In genomic region chr5:1551913-1552312, GRCh38 we compare ENCODE assay signal across 18 cellular contexts. TPM values are rescaled to one million over a fixed set of nuclear protein-coding genes. Genes with fewer than 3 reads are reported as not detected.
DNase-seq lines count a peak whose midpoint lies in the region; ATAC-seq, FAIRE-seq and TF ChIP-seq lines count a peak whose summit lies in the region.
"Had no signal": no experiment of that assay in that cellular context is flagged by ENCODE, and none has a peak within 500 bp of the region (broad histone marks: within the 10 kb centered on the region; RNA-seq: fewer than 3 reads in every experiment).

No MANE protein-coding gene starts in this region.

- BruUV-seq in HepG2 (replicated peaks; lab: Mats Ljungman, UMichigan) (no TSS peak), Caco-2 (replicated peaks; lab: Mats Ljungman, UMichigan) (no TSS peak)

- POLR2A ChIA-PET in HepG2 (lab: Yijun Ruan, JAX) (no interaction called here), RWPE1 (lab: Yijun Ruan, JAX; ENCODE audit: low non-redundant PET) (no interaction called here), Caco-2 (lab: Charles Lee) (no interaction called here)

- H3K9me3 ChIP-seq in right lobe of liver (no peaks in the 10 kb centered on the region), HepG2 (ENCODE audit: low read length) (no peaks in the 10 kb centered on the region), osteoblast (ENCODE audit: low read depth, low read length) (no peaks in the 10 kb centered on the region), gastroesophageal sphincter (no peaks in the 10 kb centered on the region), Caco-2 (no peaks in the 10 kb centered on the region)
- H3K9me3 ChIP-seq: body of pancreas, tibial nerve had no signal

- no peak overlapping the region for H3K4me3 Mint-ChIP-seq in Caco-2 (ENCODE audit: unreplicated experiment)
- H3K4me3 Mint-ChIP-seq: activated naive CD8-positive, alpha-beta T cell treated with anti-CD3 and anti-CD28 coated beads for 36 hours; activated T-cell treated with anti-CD3 and anti-CD28 coated beads, Interleukin-2, amount 50 U/mL, for 72 hours; CD8-positive, alpha-beta T cell; dendritic cell treated with granulocyte-macrophage colony-stimulating factor and Interleukin-4, amounts not matched to agents 40 ng/mL and 50 ng/mL, for 4 days; GM23338; T-cell had no signal

- FAIRE-seq in HepG2 (lab: Jason Lieb, UNC) = no peak

- H3K79me2 ChIP-seq in HepG2 (ENCODE audit: insufficient read depth, low read length) = no peaks in the 10 kb centered on the region
- H3K79me2 ChIP-seq in osteoblast (ENCODE audit: insufficient read depth, low read length) = no peaks in the 10 kb centered on the region

- TF ChIP-seq RAD21 in HepG2 (CRISPR knock-in tag; IDR thresholded peaks at IDR 0.05) = no peak

- in situ Hi-C loops in HepG2 (cut with HindIII; ENCODE audit: extremely low pct_ligation_motif_present, low pct_unique_long_range_greater_than_20kb) = no loop called here

- H3K4me1 ChIP-seq in right lobe of liver (no peaks in the 10 kb centered on the region), HepG2 (ENCODE audit: insufficient read depth, low read length) (peaks cover 73% of the 10 kb centered on the region), osteoblast (ENCODE audit: insufficient read depth, low read length) (peaks cover 19% of the 10 kb centered on the region), gastroesophageal sphincter (peaks cover 0 to 12% (median 4%) of the 10 kb centered on the region in 3 donors), Caco-2 (no peaks in the 10 kb centered on the region)

- no peak for TF ChIP-seq CTCF in right lobe of liver (IDR thresholded peaks at IDR 0.05)
- no peak for TF ChIP-seq CTCF in HepG2 (CRISPR knock-in tag; IDR thresholded peaks at IDR 0.05)
- no peak for TF ChIP-seq CTCF in dorsolateral prefrontal cortex (IDR thresholded peaks at IDR 0.05 in 54 of 56, conservative IDR thresholded peaks at IDR 0.05 in 2 of 56; ENCODE audit: low read depth in 1 of 56, partially characterized antibody in 56 of 56)
- TF ChIP-seq CTCF in osteoblast (IDR thresholded peaks at IDR 0.05; ENCODE audit: extremely low read depth, low read depth, low read length) = no peak
- TF ChIP-seq CTCF in RWPE1 (conservative IDR thresholded peaks at IDR 0.05; ENCODE audit: low read depth) = no peak
- no peak for TF ChIP-seq CTCF in gastroesophageal sphincter (IDR thresholded peaks at IDR 0.05)
- TF ChIP-seq CTCF in Caco-2 (IDR thresholded peaks at IDR 0.05; ENCODE audit: insufficient read depth in 1 of 2, low read depth in 1 of 2, low read length in 1 of 2, severe bottlenecking in 1 of 2, unreplicated experiment in 1 of 2) = no peak

- no peaks in the 10 kb centered on the region for H3K4me1 Mint-ChIP-seq in Caco-2 (ENCODE audit: low read depth, unreplicated experiment)
- H3K4me1 Mint-ChIP-seq: activated naive CD8-positive, alpha-beta T cell treated with anti-CD3 and anti-CD28 coated beads for 36 hours; T-cell had no signal

- H3K27ac ChIP-seq in right lobe of liver (no peak overlapping the region), HepG2 (ENCODE audit: extremely low read length, insufficient read depth, low read length) (no peak overlapping the region), dorsolateral prefrontal cortex (peak overlapping the region in 29 of 59 donors; percentile 21 to 82 (median 66)), osteoblast (ENCODE audit: low read depth, low read length) (no peak overlapping the region), RWPE1 (no peak overlapping the region), gastroesophageal sphincter (no peak overlapping the region)
- H3K27ac ChIP-seq: body of pancreas, epithelial cell of prostate had no signal

- no peaks in the 10 kb centered on the region for H4K20me1 ChIP-seq in HepG2 (ENCODE audit: insufficient read depth, low read length)
- peaks cover 17% of the 10 kb centered on the region for H4K20me1 ChIP-seq in osteoblast (ENCODE audit: insufficient read depth, low read length)

- CTCF ChIA-PET in HepG2 (lab: Yijun Ruan, JAX; ENCODE audit: low intra/inter-chr PET ratio, low total read pairs) = no interaction called here
- CTCF ChIA-PET in RWPE1 (lab: Yijun Ruan, JAX) = no interaction called here
- CTCF ChIA-PET in Caco-2 (lab: Charles Lee) = no interaction called here

- no peaks in the 10 kb centered on the region for H3K27me3 Mint-ChIP-seq in Caco-2 (ENCODE audit: insufficient read depth, unreplicated experiment)
- H3K27me3 Mint-ChIP-seq: activated naive CD8-positive, alpha-beta T cell treated with anti-CD3 and anti-CD28 coated beads for 36 hours had no signal

- no peak overlapping the region for H3K9ac ChIP-seq in HepG2 (ENCODE audit: insufficient read depth, low read depth, low read length)

- peak in 2 of 3 donors; percentile 2 to 32 for DNase-seq in right lobe of liver
- no peak for DNase-seq in HepG2 (ENCODE audit: low spot score)
- peak in 3 of 10 donors; percentile 9 to 32 (median 30) for DNase-seq in dorsolateral prefrontal cortex
- peak; percentile 41 for DNase-seq in osteoblast (ENCODE audit: insufficient read length, low spot score, missing footprints)
- no peak for DNase-seq in RWPE1 (ENCODE audit: low spot score)
- DNase-seq in Caco-2 = no peak
- DNase-seq: activated CD4-positive, alpha-beta T cell treated with anti-CD3 and anti-CD28 coated beads, Interleukin-2, amount 50 U/mL, for 1 hour; activated naive CD8-positive, alpha-beta T cell treated with anti-CD3 and anti-CD28 coated beads for 36 hours; activated T-cell treated with anti-CD3 and anti-CD28 coated beads, Interleukin-2, amount 50 U/mL, for 72 hours; body of pancreas; T-cell had no signal

- no peaks in the 10 kb centered on the region for H3K36me3 Mint-ChIP-seq in Caco-2 (ENCODE audit: insufficient read depth, unreplicated experiment)
- H3K36me3 Mint-ChIP-seq: activated naive CD8-positive, alpha-beta T cell treated with anti-CD3 and anti-CD28 coated beads for 36 hours; CD8-positive, alpha-beta T cell; T-cell had no signal

- H2AFZ ChIP-seq in HepG2 (ENCODE audit: low read length) (no peak overlapping the region), osteoblast (ENCODE audit: low read length) (no peak overlapping the region)

- H3K27ac Mint-ChIP-seq in Caco-2 (ENCODE audit: unreplicated experiment) = no peak overlapping the region
- H3K27ac Mint-ChIP-seq: activated naive CD8-positive, alpha-beta T cell treated with anti-CD3 and anti-CD28 coated beads for 36 hours; activated T-cell treated with anti-CD3 and anti-CD28 coated beads, Interleukin-2, amount 50 U/mL, for 72 hours; CD8-positive, alpha-beta T cell; dendritic cell treated with granulocyte-macrophage colony-stimulating factor and Interleukin-4, amounts not matched to agents 40 ng/mL and 50 ng/mL, for 4 days; GM23338; T-cell had no signal

- TF ChIP-seq POLR2A in right lobe of liver (IDR thresholded peaks at IDR 0.05) = no peak
- no peak for TF ChIP-seq POLR2A in HepG2 (IDR thresholded peaks at IDR 0.05; ENCODE audit: insufficient read depth in 1 of 2, low read depth in 2 of 2, low read length in 2 of 2)
- TF ChIP-seq POLR2A in gastroesophageal sphincter (IDR thresholded peaks at IDR 0.05) = no peak

- no peaks in the 10 kb centered on the region for H3K27me3 ChIP-seq in right lobe of liver
- no peaks in the 10 kb centered on the region for H3K27me3 ChIP-seq in HepG2 (ENCODE audit: control insufficient read depth in 1 of 2, insufficient read depth in 2 of 2, low read length in 2 of 2)
- H3K27me3 ChIP-seq in dorsolateral prefrontal cortex = peaks cover 0 to 52% (median 4%) of the 10 kb centered on the region in 45 donors
- peaks cover 78% of the 10 kb centered on the region for H3K27me3 ChIP-seq in osteoblast (ENCODE audit: insufficient read depth, low read length)
- peaks cover 51% of the 10 kb centered on the region for H3K27me3 ChIP-seq in gastroesophageal sphincter
- H3K27me3 ChIP-seq in Caco-2 (replicated peaks; ENCODE audit: control insufficient read depth, insufficient read depth, low read length) = no peaks in the 10 kb centered on the region
- H3K27me3 ChIP-seq: body of pancreas had no signal

- ATAC-seq in right lobe of liver (no peak), HepG2 (no peak), HG02973 (IDR thresholded peaks at IDR 0.05; ENCODE audit: unreplicated experiment) (no peak), gastroesophageal sphincter (no peak)
- ATAC-seq: activated T-cell treated with anti-CD3 and anti-CD28 coated beads, Interleukin-2, amount 50 U/mL, for 72 hours; CD8-positive, alpha-beta T cell; T-cell had no signal

- TF ChIP-seq EP300 in HepG2 (IDR thresholded peaks at IDR 0.05; ENCODE audit: low read depth in 2 of 2, low read length in 2 of 2) (no peak), HepG2 (CRISPR knock-in tag; IDR thresholded peaks at IDR 0.05; ENCODE audit: borderline replicate concordance) (no peak), gastroesophageal sphincter (IDR thresholded peaks at IDR 0.05) (no peak)

- no peaks in the 10 kb centered on the region for H3K9me3 Mint-ChIP-seq in Caco-2 (ENCODE audit: unreplicated experiment)
- H3K9me3 Mint-ChIP-seq: activated naive CD8-positive, alpha-beta T cell treated with anti-CD3 and anti-CD28 coated beads for 36 hours; activated T-cell treated with anti-CD3 and anti-CD28 coated beads, Interleukin-2, amount 50 U/mL, for 72 hours; CD8-positive, alpha-beta T cell; dendritic cell treated with granulocyte-macrophage colony-stimulating factor and Interleukin-4, amounts not matched to agents 40 ng/mL and 50 ng/mL, for 4 days; GM23338; T-cell had no signal

- H3K36me3 ChIP-seq in right lobe of liver (no peaks in the 10 kb centered on the region), HepG2 (replicated peaks in 1 of 2; ENCODE audit: control insufficient read depth in 1 of 2, insufficient read depth in 2 of 2, low read length in 2 of 2) (no peaks in the 10 kb centered on the region), osteoblast (ENCODE audit: insufficient read depth, low read length) (no peaks in the 10 kb centered on the region), gastroesophageal sphincter (no peaks in the 10 kb centered on the region), Caco-2 (ENCODE audit: control insufficient read depth, insufficient read depth, low read length) (no peaks in the 10 kb centered on the region)
- H3K36me3 ChIP-seq: tibial nerve had no signal

- H3K4me3 ChIP-seq in right lobe of liver (no peak overlapping the region), HepG2 (replicated peaks in 1 of 3; ENCODE audit: insufficient read depth in 1 of 3, low read depth in 2 of 3, low read length in 3 of 3) (no peak overlapping the region), dorsolateral prefrontal cortex (peak overlapping the region in 49 of 59 donors; percentile 0 to 57 (median 29)), osteoblast (ENCODE audit: insufficient read depth, low read length) (peak overlapping the region; percentile 49), gastroesophageal sphincter (no peak overlapping the region), Caco-2 (ENCODE audit: low read depth, low read length) (no peak overlapping the region)
- H3K4me3 ChIP-seq: body of pancreas, GM23338 had no signal

- H3K4me2 ChIP-seq in HepG2 (ENCODE audit: low read depth, low read length) = no peak overlapping the region
- peak overlapping the region; percentile 76 for H3K4me2 ChIP-seq in osteoblast (ENCODE audit: insufficient read depth, low read length)
- H3K4me2 ChIP-seq: GM23338 had no signal

- WGBS in right lobe of liver (ENCODE audit: insufficient coverage, low coverage, low lambda C conversion rate, missing lambda C conversion rate) = 85% methylated on average over 13 of the region's 17 CpGs
- WGBS in HepG2 (ENCODE audit: low lambda C conversion rate) = 96% methylated on average over 17 of the region's 17 CpGs
- WGBS in gastroesophageal sphincter (ENCODE audit: low coverage in 1 of 2), 2 donors = 78 to 79% methylated on average over 14 to 17 of the region's 17 CpGs

- intact Hi-C loops in right lobe of liver (cut with DNase I) = no loop called here
- intact Hi-C loops in HepG2 (cut with micrococcal nuclease; ENCODE audit: unreplicated experiment) = no loop called here
- intact Hi-C loops in dorsolateral prefrontal cortex (cut with DNase I) = loop anchor here (2.0 to 10.0 kb wide), 3 partner anchors 83 to 367 kb away; no protein-coding TSS in a partner anchor
- intact Hi-C loops in Caco-2 (cut with micrococcal nuclease; ENCODE audit: unreplicated experiment) = no loop called here

RNA-seq across cellular contexts. Expression of gene LPCAT1, which starts 28.2 kb away (rescaled TPM):
- total RNA-seq in right lobe of liver (10 to 100 TPM in 3 of 6 experiments, 1 to 10 TPM in 3; 6.9 to 38.6 (median 13.1) TPM), HepG2 (2016; rRNA removed; fragmentation: Illumina TruSeq; extraction: Trizol) (16.0 and 29.8 TPM in 2 replicates), dorsolateral prefrontal cortex (10 to 100 TPM; 24.4 to 66.5 (median 41.3) TPM), osteoblast (11.6 and 15.6 TPM in 2 replicates), gastroesophageal sphincter (10 to 100 TPM; 20.3 to 52.6 (median 31.8) TPM), Caco-2 (2022) (49.3 and 52.8 TPM in 2 replicates)
- total RNA-seq in HepG2 (2016; cell fraction: cytosol; rRNA removed; fragmentation: Illumina TruSeq; extraction: Trizol; ENCODE audit: low read depth) = 5.1 and 9.2 TPM in 2 replicates
- total RNA-seq in HepG2 (2016; cell fraction: insoluble cytoplasmic fraction; rRNA removed; fragmentation: Illumina TruSeq; extraction: Trizol) = 14.3 and 34.5 TPM in 2 replicates
- total RNA-seq in HepG2 (2016; cell fraction: membrane; rRNA removed; fragmentation: Illumina TruSeq; extraction: Trizol) = 14.8 and 16.4 TPM in 2 replicates
- 37.9 and 47.2 TPM in 2 replicates for total RNA-seq in HepG2 (2016; cell fraction: nucleus; rRNA removed; fragmentation: Illumina TruSeq; extraction: Trizol)
- 90.6 and 115 TPM in 2 replicates for polyA plus RNA-seq in HepG2 (2011; rRNA removed)
- polyA plus RNA-seq in HepG2 (2011; cell fraction: cytosol; rRNA removed) = 65.4 and 69.9 TPM in 2 replicates
- polyA plus RNA-seq in HepG2 (2011; cell fraction: nucleus; rRNA removed) = 330 and 361 TPM in 2 replicates
- polyA plus RNA-seq in HepG2 (2012) = 104 and 122 TPM in 2 replicates
- 3.8 and 4.2 TPM in 2 replicates for polyA plus RNA-seq in HepG2 (2016; cell fraction: cytosol; fragmentation: Illumina TruSeq; extraction: Trizol; ENCODE audit: low read depth)
- 18.3 and 19.5 TPM in 2 replicates for polyA plus RNA-seq in HepG2 (2016; cell fraction: insoluble cytoplasmic fraction; fragmentation: Illumina TruSeq; extraction: Trizol; ENCODE audit: low read depth)
- 9.2 and 10.4 TPM in 2 replicates for polyA plus RNA-seq in HepG2 (2016; cell fraction: membrane; fragmentation: Illumina TruSeq; extraction: Trizol; ENCODE audit: low read depth)
- polyA plus RNA-seq in HepG2 (2016; cell fraction: nucleus; fragmentation: Illumina TruSeq; extraction: Trizol; ENCODE audit: insufficient read depth, low read depth) = 89.7 and 92.4 TPM in 2 replicates
- polyA minus RNA-seq in HepG2 (2011; rRNA and poly(A)+ RNA removed; ENCODE audit: low replicate concordance) = 56.1 and 65.1 TPM in 2 replicates
- polyA minus RNA-seq in HepG2 (2011; cell fraction: cytosol; rRNA and poly(A)+ RNA removed) = 44.6 and 51.7 TPM in 2 replicates
- 90.3 and 92.4 TPM in 2 replicates for polyA minus RNA-seq in HepG2 (2011; cell fraction: nucleus; rRNA and poly(A)+ RNA removed)

Comparison
In these comparisons a context has a peak if more than half of its experiments do, and no peak if none do; other contexts are left out.
1. DNase-seq: peak in right lobe of liver (2 of 3) and osteoblast (single experiment); none in HepG2 (single experiment), RWPE1 (single experiment) and Caco-2 (0 of 2).
2. H3K4me3 ChIP-seq: peak in dorsolateral prefrontal cortex (49 of 59) and osteoblast (single experiment); none in right lobe of liver (0 of 3), HepG2 (0 of 3), gastroesophageal sphincter (0 of 2) and Caco-2 (single experiment).
3. intact Hi-C loops: an anchor here in dorsolateral prefrontal cortex (2.0 to 10.0 kb wide); none called in right lobe of liver, HepG2 and Caco-2.